In genomic region chr14:60165547-60165876, GRCh38 we compare ENCODE assay signal across 8 cellular contexts. TPM values are rescaled to one million over a fixed set of nuclear protein-coding genes. Genes with fewer than 3 reads are reported as not detected.
DNase-seq lines count a peak whose midpoint lies in the region; TF ChIP-seq lines count a peak whose summit lies in the region.

No MANE protein-coding gene starts in this region.

- intact Hi-C loops in activated naive CD4-positive, alpha-beta T cell treated with anti-CD3 and anti-CD28 coated beads for 36 hours (cut with micrococcal nuclease) = loop anchor here (1.0 to 5.0 kb wide), 5 partner anchors 83 to 683 kb away; partner anchors contain the start of genes JKAMP and L3HYPDH
- intact Hi-C loops in dendritic cell treated with granulocyte-macrophage colony-stimulating factor and Interleukin-4, amounts not matched to agents 40 ng/mL and 50 ng/mL, for 4 days (cut with micrococcal nuclease) = loop anchor here (1.0 to 10.0 kb wide), 3 partner anchors 74 to 661 kb away; partner anchors contain the start of gene PCNX4

- CTCF ChIA-PET in activated naive CD4-positive, alpha-beta T cell treated with anti-CD3 and anti-CD28 coated beads for 36 hours (lab: Charles Lee) = interaction anchor here (0.6 to 3.2 kb wide), 14 partner anchors 18 to 202 kb away, joined by 3 to 31 read pairs (median 4); partner anchors contain the start of gene PPM1A

- H3K27me3 Mint-ChIP-seq in activated naive CD4-positive, alpha-beta T cell treated with anti-CD3 and anti-CD28 coated beads for 36 hours (ENCODE audit: low read depth) = no peaks in the 10 kb centered on the region
- no peaks in the 10 kb centered on the region for H3K27me3 Mint-ChIP-seq in dendritic cell treated with granulocyte-macrophage colony-stimulating factor and Interleukin-4, amounts not matched to agents 40 ng/mL and 50 ng/mL, for 4 days
- H3K27me3 Mint-ChIP-seq in neural crest cell (ENCODE audit: low read depth) = no peaks in the 10 kb centered on the region

- no peaks in the 10 kb centered on the region for H3K9me3 Mint-ChIP-seq in activated naive CD4-positive, alpha-beta T cell treated with anti-CD3 and anti-CD28 coated beads for 36 hours
- H3K9me3 Mint-ChIP-seq in dendritic cell treated with granulocyte-macrophage colony-stimulating factor and Interleukin-4, amounts not matched to agents 40 ng/mL and 50 ng/mL, for 4 days = no peaks in the 10 kb centered on the region
- no peaks in the 10 kb centered on the region for H3K9me3 Mint-ChIP-seq in neural crest cell

- peak overlapping the region; percentile 60 for H3K4me3 Mint-ChIP-seq in activated naive CD4-positive, alpha-beta T cell treated with anti-CD3 and anti-CD28 coated beads for 36 hours
- peak overlapping the region; percentile 95 for H3K4me3 Mint-ChIP-seq in dendritic cell treated with granulocyte-macrophage colony-stimulating factor and Interleukin-4, amounts not matched to agents 40 ng/mL and 50 ng/mL, for 4 days
- peak overlapping the region; percentile 85 for H3K4me3 Mint-ChIP-seq in neural crest cell

- H3K4me3 ChIP-seq in Jurkat, Clone E6-1 (ENCODE audit: low read length) = peak overlapping the region; percentile 86

- peak overlapping the region; percentile 81 for H3K27ac Mint-ChIP-seq in activated naive CD4-positive, alpha-beta T cell treated with anti-CD3 and anti-CD28 coated beads for 36 hours
- H3K27ac Mint-ChIP-seq in dendritic cell treated with granulocyte-macrophage colony-stimulating factor and Interleukin-4, amounts not matched to agents 40 ng/mL and 50 ng/mL, for 4 days = peak overlapping the region; percentile 95
- no peak overlapping the region for H3K27ac Mint-ChIP-seq in neural crest cell (ENCODE audit: unreplicated experiment)

- no peak for DNase-seq in activated naive CD4-positive, alpha-beta T cell treated with anti-CD3 and anti-CD28 coated beads for 36 hours
- DNase-seq in activated naive CD4-positive, alpha-beta T cell treated with anti-CD3 and anti-CD28 coated beads, Interleukin-2, amount 50 U/mL, for 16 hours = no peak
- DNase-seq in Jurkat, Clone E6-1 (ENCODE audit: low read depth, low spot score) = no peak
- DNase-seq in neural crest cell (ENCODE audit: low read depth, low spot score) (no peak), germinal center (ENCODE audit: low spot score) (no peak), MV-4-11 (lab: John Stamatoyannopoulos, UW) (no peak)
- no peak for DNase-seq in activated effector memory CD4-positive, alpha-beta T cell treated with Interleukin-2 at 50 U/mL for 16 hours

- peaks cover 38% of the 10 kb centered on the region for H3K4me1 Mint-ChIP-seq in activated naive CD4-positive, alpha-beta T cell treated with anti-CD3 and anti-CD28 coated beads for 36 hours (ENCODE audit: low read depth)
- peaks cover 13% of the 10 kb centered on the region for H3K4me1 Mint-ChIP-seq in dendritic cell treated with granulocyte-macrophage colony-stimulating factor and Interleukin-4, amounts not matched to agents 40 ng/mL and 50 ng/mL, for 4 days (ENCODE audit: low read depth)
- peaks cover 19% of the 10 kb centered on the region for H3K4me1 Mint-ChIP-seq in neural crest cell

- peaks cover 5% of the 10 kb centered on the region for H3K36me3 Mint-ChIP-seq in activated naive CD4-positive, alpha-beta T cell treated with anti-CD3 and anti-CD28 coated beads for 36 hours (ENCODE audit: low read depth)
- peaks cover 8% of the 10 kb centered on the region for H3K36me3 Mint-ChIP-seq in dendritic cell treated with granulocyte-macrophage colony-stimulating factor and Interleukin-4, amounts not matched to agents 40 ng/mL and 50 ng/mL, for 4 days (ENCODE audit: low read depth)
- H3K36me3 Mint-ChIP-seq in neural crest cell (ENCODE audit: low read depth) = no peaks in the 10 kb centered on the region

- no peak for TF ChIP-seq CTCF in neural crest cell (conservative IDR thresholded peaks at IDR 0.05)

RNA-seq across cellular contexts. Expression of gene DHRS7, which starts 0.3 kb away (rescaled TPM):
- total RNA-seq in activated naive CD4-positive, alpha-beta T cell treated with anti-CD3 and anti-CD28 coated beads for 36 hours = 10 to 100 TPM; 40.5 to 43.4 TPM
- polyA plus RNA-seq in Jurkat, Clone E6-1 (2012; ENCODE audit: insufficient read depth, insufficient read length) = 37.8 TPM
- 38.9 and 41.7 TPM in 2 replicates for total RNA-seq in neural crest cell
